Comparison of ENCODE assay signal across 7 cellular contexts in genomic region chr22:28063656-28064055, GRCh38.
"Had no signal": no experiment of that assay in that cellular context is flagged by ENCODE, and none has a peak within 500 bp of the region (broad histone marks: within the 10 kb centered on the region; RNA-seq: fewer than 3 reads in every experiment).

No MANE protein-coding gene starts in this region.

- ATAC-seq: GM23338 had no signal

- H3K27ac Mint-ChIP-seq: GM23338, H9 had no signal

- DNase-seq: H9, HCEC 1CT, IMR-90 had no signal

- H3K4me1 Mint-ChIP-seq: GM23338, H9 had no signal

- FAIRE-seq: H1, H54, HTR-8/SVneo had no signal

- H3K4me3 ChIP-seq: GM23338 had no signal

- H3K4me3 Mint-ChIP-seq: GM23338, H9 had no signal
